Comparison of ENCODE assay signal across 12 cellular contexts in the genomic region with DNA sequence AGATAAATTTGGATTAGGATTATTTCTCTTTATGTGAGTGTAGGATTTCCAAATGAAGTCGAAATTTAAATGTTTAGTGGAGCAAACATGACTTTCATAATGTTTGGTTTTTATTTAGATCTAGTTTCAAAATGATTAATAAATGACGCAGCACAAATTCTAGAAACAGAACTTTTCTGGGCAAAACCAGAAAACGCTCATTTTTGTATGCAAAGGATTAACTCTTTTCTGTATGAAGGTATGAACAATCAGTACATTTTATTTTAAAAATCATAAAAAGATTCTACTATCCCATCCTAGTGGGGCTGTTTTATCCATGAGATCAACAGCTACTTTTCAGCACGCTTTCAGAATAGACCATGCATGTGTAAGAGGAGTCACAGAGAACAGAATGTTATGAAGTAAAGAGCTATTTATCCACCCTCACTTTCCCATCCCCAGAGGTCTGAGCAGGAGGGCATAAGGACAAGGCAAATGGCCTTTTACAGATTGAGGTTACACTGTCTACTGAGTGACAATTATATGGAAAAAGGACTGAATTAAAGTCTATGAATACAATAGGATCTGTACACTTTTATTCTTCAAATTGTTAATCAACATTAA.
DNase-seq lines count a peak whose midpoint lies in the region; ATAC-seq and TF ChIP-seq lines count a peak whose summit lies in the region.
"Had no signal": no experiment of that assay in that cellular context is flagged by ENCODE, and none has a peak within 500 bp of the region (broad histone marks: within the 10 kb centered on the region; RNA-seq: fewer than 3 reads in every experiment).

No MANE protein-coding gene starts in this region.

- no peak overlapping the region for H3K4me3 ChIP-seq in CD8-positive, alpha-beta T cell (ENCODE audit: low read depth, low read length)
- no peak overlapping the region for H3K4me3 ChIP-seq in CD4-positive, alpha-beta memory T cell (ENCODE audit: low read length in 2 of 2)
- H3K4me3 ChIP-seq in BE2C (ENCODE audit: low read depth, low read length): no peak overlapping the region

- no peak for TF ChIP-seq CTCF in CD8-positive, alpha-beta T cell (IDR thresholded peaks at IDR 0.05)
- TF ChIP-seq CTCF in BE2C (IDR thresholded peaks at IDR 0.05; ENCODE audit: low read depth, low read length): no peak
- TF ChIP-seq CTCF in osteocyte (IDR thresholded peaks at IDR 0.05): no peak

- H3K36me3 ChIP-seq in CD8-positive, alpha-beta T cell (ENCODE audit: insufficient read depth, low read length): no peaks in the 10 kb centered on the region
- no peaks in the 10 kb centered on the region for H3K36me3 ChIP-seq in CD4-positive, alpha-beta memory T cell (ENCODE audit: insufficient read depth, low read length)
- no peaks in the 10 kb centered on the region for H3K36me3 ChIP-seq in BE2C

- ATAC-seq in CD8-positive, alpha-beta T cell: no peak
- ATAC-seq in GM18868 (IDR thresholded peaks at IDR 0.05; ENCODE audit: unreplicated experiment) (peak; percentile 52), HG03432 (IDR thresholded peaks at IDR 0.05; ENCODE audit: unreplicated experiment) (peak; percentile 61), HG03457 (IDR thresholded peaks at IDR 0.05; ENCODE audit: unreplicated experiment) (no peak)
- no peak for ATAC-seq in effector memory CD8-positive, alpha-beta T cell (replicated peaks)

- CTCF ChIA-PET in CD8-positive, alpha-beta T cell (lab: Charles Lee): no interaction called here
- CTCF ChIA-PET in CD4-positive, alpha-beta memory T cell (lab: Charles Lee; ENCODE audit: partially characterized antibody): no interaction called here

- no peaks in the 10 kb centered on the region for H3K27me3 Mint-ChIP-seq in CD8-positive, alpha-beta T cell (ENCODE audit: low read depth)
- no peaks in the 10 kb centered on the region for H3K27me3 Mint-ChIP-seq in effector memory CD8-positive, alpha-beta T cell
- no peaks in the 10 kb centered on the region for H3K27me3 Mint-ChIP-seq in CD4-positive, alpha-beta memory T cell
- no peaks in the 10 kb centered on the region for H3K27me3 Mint-ChIP-seq in osteocyte (ENCODE audit: unreplicated experiment)
- H3K27me3 Mint-ChIP-seq: CD4-positive, CD25-positive, alpha-beta regulatory T cell had no signal

- H3K9me3 ChIP-seq in CD8-positive, alpha-beta T cell (ENCODE audit: low read length): no peaks in the 10 kb centered on the region
- no peaks in the 10 kb centered on the region for H3K9me3 ChIP-seq in CD4-positive, alpha-beta memory T cell (ENCODE audit: control insufficient read depth in 1 of 2, low read length in 2 of 2)
- H3K9me3 ChIP-seq in BE2C: no peaks in the 10 kb centered on the region

- POLR2A ChIA-PET in CD8-positive, alpha-beta T cell (lab: Charles Lee): no interaction called here
- POLR2A ChIA-PET in CD4-positive, alpha-beta memory T cell (lab: Charles Lee; ENCODE audit: partially characterized antibody): no interaction called here

- H3K4me1 Mint-ChIP-seq in CD8-positive, alpha-beta T cell (ENCODE audit: low read depth): peaks cover 9% of the 10 kb centered on the region
- peaks cover 2 to 27% of the 10 kb centered on the region in 2 donors for H3K4me1 Mint-ChIP-seq in effector memory CD8-positive, alpha-beta T cell (ENCODE audit: low read depth in 2 of 2)
- H3K4me1 Mint-ChIP-seq in CD4-positive, alpha-beta memory T cell: peaks cover 0 to 5% (median 3%) of the 10 kb centered on the region in 4 donors
- no peaks in the 10 kb centered on the region for H3K4me1 Mint-ChIP-seq in osteocyte (ENCODE audit: unreplicated experiment)

- no peaks in the 10 kb centered on the region for H3K4me1 ChIP-seq in CD8-positive, alpha-beta T cell (ENCODE audit: insufficient read depth, low read length)
- H3K4me1 ChIP-seq in CD4-positive, alpha-beta memory T cell (ENCODE audit: insufficient read depth, low read length): peaks cover 5% of the 10 kb centered on the region
- H3K4me1 ChIP-seq in BE2C: no peaks in the 10 kb centered on the region

- H3K4me3 Mint-ChIP-seq in CD8-positive, alpha-beta T cell: no peak overlapping the region
- H3K4me3 Mint-ChIP-seq in effector memory CD8-positive, alpha-beta T cell: peak overlapping the region; percentile 10 to 39
- H3K4me3 Mint-ChIP-seq in CD4-positive, alpha-beta memory T cell: no peak overlapping the region
- no peak overlapping the region for H3K4me3 Mint-ChIP-seq in osteocyte (ENCODE audit: unreplicated experiment)
- H3K4me3 Mint-ChIP-seq: CD4-positive, CD25-positive, alpha-beta regulatory T cell had no signal

- peak overlapping the region; percentile 9 for H3K27ac Mint-ChIP-seq in CD8-positive, alpha-beta T cell
- H3K27ac Mint-ChIP-seq in effector memory CD8-positive, alpha-beta T cell: peak overlapping the region; percentile 44 to 64
- H3K27ac Mint-ChIP-seq in CD4-positive, alpha-beta memory T cell: no peak overlapping the region
- no peak overlapping the region for H3K27ac Mint-ChIP-seq in osteocyte (ENCODE audit: unreplicated experiment)

- DNase-seq in CD8-positive, alpha-beta T cell: no peak
- no peak for DNase-seq in effector memory CD8-positive, alpha-beta T cell
- DNase-seq in CD4-positive, alpha-beta memory T cell: no peak
- DNase-seq in BE2C (no peak), osteocyte (ENCODE audit: extremely low spot score, unreplicated experiment) (no peak)
- DNase-seq: CD4-positive, CD25-positive, alpha-beta regulatory T cell; IMR-90; NCI-H2081 treated with DMSO at 0.1 percent for 48 hours; T-helper 9 cell had no signal

- H3K36me3 Mint-ChIP-seq in CD8-positive, alpha-beta T cell: peaks cover 17% of the 10 kb centered on the region
- H3K36me3 Mint-ChIP-seq in effector memory CD8-positive, alpha-beta T cell (ENCODE audit: insufficient read depth): peaks cover 5% of the 10 kb centered on the region
- H3K36me3 Mint-ChIP-seq in CD4-positive, alpha-beta memory T cell: peaks cover 10 to 21% of the 10 kb centered on the region in 2 donors
- H3K36me3 Mint-ChIP-seq in osteocyte (ENCODE audit: unreplicated experiment): peaks cover 13% of the 10 kb centered on the region
- H3K36me3 Mint-ChIP-seq: CD4-positive, CD25-positive, alpha-beta regulatory T cell had no signal

- intact Hi-C loops in CD8-positive, alpha-beta T cell (cut with DNase I, micrococcal nuclease): no loop called here
- intact Hi-C loops in CD4-positive, alpha-beta memory T cell (cut with micrococcal nuclease): no loop called here

- no peak overlapping the region for H3K27ac ChIP-seq in CD8-positive, alpha-beta T cell (ENCODE audit: low read depth, low read length)
- no peak overlapping the region for H3K27ac ChIP-seq in CD4-positive, alpha-beta memory T cell (ENCODE audit: low read depth, low read length)

- peaks cover 11% of the 10 kb centered on the region for H3K9me3 Mint-ChIP-seq in CD8-positive, alpha-beta T cell
- H3K9me3 Mint-ChIP-seq in effector memory CD8-positive, alpha-beta T cell: peaks cover 10 to 11% of the 10 kb centered on the region in 2 donors
- peaks cover 4 to 26% (median 14%) of the 10 kb centered on the region in 8 donors for H3K9me3 Mint-ChIP-seq in CD4-positive, alpha-beta memory T cell
- H3K9me3 Mint-ChIP-seq in osteocyte (ENCODE audit: unreplicated experiment): peaks cover 16% of the 10 kb centered on the region

- H3K27me3 ChIP-seq in CD8-positive, alpha-beta T cell (ENCODE audit: insufficient read depth, low read length): no peaks in the 10 kb centered on the region
- no peaks in the 10 kb centered on the region for H3K27me3 ChIP-seq in CD4-positive, alpha-beta memory T cell (ENCODE audit: insufficient read depth, low read length)
- no peaks in the 10 kb centered on the region for H3K27me3 ChIP-seq in BE2C

Comparison
In these comparisons a context has a peak if more than half of its experiments do, and no peak if none do; other contexts are left out.
1. ATAC-seq: peak in GM18868 (single experiment) and HG03432 (single experiment); none in CD8-positive, alpha-beta T cell (single experiment), effector memory CD8-positive, alpha-beta T cell (single experiment) and HG03457 (single experiment).
2. H3K27ac Mint-ChIP-seq: peak in CD8-positive, alpha-beta T cell (single experiment) and effector memory CD8-positive, alpha-beta T cell (2 of 2); none in CD4-positive, alpha-beta memory T cell (0 of 7) and osteocyte (single experiment).
3. H3K4me3 Mint-ChIP-seq: peak in effector memory CD8-positive, alpha-beta T cell (2 of 2); none in CD8-positive, alpha-beta T cell (single experiment), CD4-positive, alpha-beta memory T cell (0 of 8) and osteocyte (single experiment).